ENCODE assay signal across 2 cellular contexts in genomic region chr16:28041615-28042014, GRCh38.
A peak's percentile ranks its signal among the peaks of the same experiment; 100 is the strongest.
TF ChIP-seq lines count a peak whose summit lies in the region.

No MANE protein-coding gene starts in this region.

TF ChIP-seq in HepG2, 621 proteins besides CTCF, POLR2A, EP300 and RAD21:
- no peak for TF ChIP-seq HDAC2 (CRISPR knock-in tag; IDR thresholded peaks at IDR 0.05)
- no peak for TF ChIP-seq ZBTB33 (CRISPR knock-in tag; IDR thresholded peaks at IDR 0.05)
- peak; percentile 72 for TF ChIP-seq CREB1 (IDR thresholded peaks at IDR 0.05)
- TF ChIP-seq CREB1 (CRISPR knock-in tag; IDR thresholded peaks at IDR 0.05), result no peak
- TF ChIP-seq NCOA1 (CRISPR knock-in tag; IDR thresholded peaks at IDR 0.05), result no peak
- no peak for TF ChIP-seq MEIS1 (CRISPR knock-in tag; IDR thresholded peaks at IDR 0.05; ENCODE audit: borderline replicate concordance)

TF ChIP-seq in GM12878, 131 proteins besides CTCF, POLR2A, EP300 and RAD21:
- no peak for TF ChIP-seq SMC3 (IDR thresholded peaks at IDR 0.05; ENCODE audit: borderline replicate concordance, low read length)
- TF ChIP-seq NFIC (IDR thresholded peaks at IDR 0.05; ENCODE audit: low read depth, low read length), result no peak
- TF ChIP-seq NR2F1 (conservative IDR thresholded peaks at IDR 0.05), result no peak
- peak; percentile 45 for TF ChIP-seq BCL3 (IDR thresholded peaks at IDR 0.05; ENCODE audit: borderline replicate concordance, insufficient read depth, low read depth, low read length, poor library complexity, severe bottlenecking)
